35 cellular contexts compared by ENCODE assay signal in genomic region chr11:39177678-39178077, GRCh38.
"Had no signal": no experiment of that assay in that cellular context is flagged by ENCODE, and none has a peak within 500 bp of the region (broad histone marks: within the 10 kb centered on the region; RNA-seq: fewer than 3 reads in every experiment).

No MANE protein-coding gene starts in this region.

- H3K4me3 ChIP-seq: MG63 had no signal

- H3K9me3 ChIP-seq: MG63 had no signal

- H3K27me3 ChIP-seq: MG63 had no signal

- H3K36me3 ChIP-seq: MG63 had no signal

- DNase-seq: Karpas-422, MG63, MM.1S, MV-4-11, NCI-H1048, NCI-H1092, NCI-H1092 treated with DMSO at 0.1 percent for 48 hours, NCI-H1105, NCI-H1105 treated with DMSO at 0.1 percent for 48 hours, NCI-H1417, NCI-H1417 treated with DMSO at 0.1 percent for 48 hours, NCI-H1436, NCI-H1436 treated with DMSO at 0.1 percent for 48 hours, NCI-H146, NCI-H1694, NCI-H1694 treated with DMSO at 0.1 percent for 48 hours, NCI-H187, NCI-H187 treated with DMSO at 0.1 percent for 48 hours, NCI-H1930, NCI-H2029, NCI-H2029 treated with DMSO at 0.1 percent for 48 hours, NCI-H2081, NCI-H2081 treated with DMSO at 0.1 percent for 48 hours, NCI-H2107, NCI-H2171, NCI-H2171 treated with DMSO at 0.1 percent for 48 hours, NCI-H2227 treated with DMSO at 0.1 percent for 48 hours, NCI-H226, NCI-H345, NCI-H446, NCI-H446 treated with DMSO at 0.1 percent for 48 hours, NCI-H510A, NCI-H510A treated with DMSO at 0.1 percent for 48 hours, NCI-H524, NCI-H524 treated with DMSO at 0.1 percent for 48 hours had no signal
